In the genomic region with DNA sequence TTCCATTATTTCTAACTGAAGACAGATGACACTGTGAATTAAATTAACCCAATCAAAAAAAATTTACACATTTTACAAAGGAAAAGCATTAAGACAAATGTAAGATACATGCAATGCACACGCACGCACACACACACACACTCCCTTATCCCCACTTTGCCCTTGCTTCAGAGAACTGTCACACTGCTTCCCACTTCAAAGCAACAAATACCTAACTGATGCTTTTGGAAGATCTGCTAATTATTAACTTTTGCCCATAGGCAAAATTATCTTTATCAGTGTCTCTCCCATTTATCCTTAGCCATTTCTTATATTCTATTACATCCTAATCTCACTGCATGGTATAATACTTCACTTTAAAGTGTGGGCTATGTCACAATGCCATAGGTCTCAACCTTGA, we compare ENCODE assay signal across 2 cellular contexts.
TF ChIP-seq lines count a peak whose summit lies in the region.

No MANE protein-coding gene starts in this region.

TF ChIP-seq in IMR-90, 13 proteins besides CTCF, POLR2A, EP300 and RAD21:
- TF ChIP-seq ELK1 (IDR thresholded peaks at IDR 0.05; ENCODE audit: borderline replicate concordance, low read depth, low read length) (no peak), RFX5 (IDR thresholded peaks at IDR 0.05; ENCODE audit: low read depth, low read length) (no peak), CHD1 (IDR thresholded peaks at IDR 0.05; ENCODE audit: low read depth, low read length) (no peak), SMC3 (IDR thresholded peaks at IDR 0.05; ENCODE audit: low read depth, low read length) (no peak), CEBPB (IDR thresholded peaks at IDR 0.05; ENCODE audit: low read depth, low read length) (no peak), MAZ (IDR thresholded peaks at IDR 0.05; ENCODE audit: borderline replicate concordance, low read depth, low read length) (no peak), NFE2L2 (IDR thresholded peaks at IDR 0.05; ENCODE audit: low read depth, low read length) (no peak), MAFK (IDR thresholded peaks at IDR 0.05; ENCODE audit: low read depth, low read length) (no peak), MXI1 (IDR thresholded peaks at IDR 0.05; ENCODE audit: borderline replicate concordance, low read depth, low read length) (no peak), FOS (IDR thresholded peaks at IDR 0.05; ENCODE audit: low read depth, low read length) (no peak), BHLHE40 (IDR thresholded peaks at IDR 0.05; ENCODE audit: low read depth, low read length) (no peak), RCOR1 (IDR thresholded peaks at IDR 0.05; ENCODE audit: insufficient replicate concordance, low read length) (no peak)
- TF ChIP-seq, protein P1, sequence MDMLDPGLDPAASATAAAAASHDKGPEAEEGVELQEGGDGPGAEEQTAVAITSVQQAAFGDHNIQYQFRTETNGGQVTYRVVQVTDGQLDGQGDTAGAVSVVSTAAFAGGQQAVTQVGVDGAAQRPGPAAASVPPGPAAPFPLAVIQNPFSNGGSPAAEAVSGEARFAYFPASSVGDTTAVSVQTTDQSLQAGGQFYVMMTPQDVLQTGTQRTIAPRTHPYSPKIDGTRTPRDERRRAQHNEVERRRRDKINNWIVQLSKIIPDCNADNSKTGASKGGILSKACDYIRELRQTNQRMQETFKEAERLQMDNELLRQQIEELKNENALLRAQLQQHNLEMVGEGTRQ (IDR thresholded peaks at IDR 0.05; ENCODE audit: low read depth, low read length) = no peak

TF ChIP-seq in SK-N-SH, 30 proteins besides CTCF, POLR2A, EP300 and RAD21:
- TF ChIP-seq FOXM1 (IDR thresholded peaks at IDR 0.05; ENCODE audit: low read depth) (no peak), NFIC (IDR thresholded peaks at IDR 0.05; ENCODE audit: borderline replicate concordance) (no peak), USF1 (IDR thresholded peaks at IDR 0.05; ENCODE audit: borderline replicate concordance, low read depth) (no peak), GATA2 (CRISPR knock-in tag; IDR thresholded peaks at IDR 0.05) (no peak)
- TF ChIP-seq, protein P1 (IDR thresholded peaks at IDR 0.05; ENCODE audit: borderline replicate concordance, low read depth, low read length) = no peak
- TF ChIP-seq, protein P2, sequence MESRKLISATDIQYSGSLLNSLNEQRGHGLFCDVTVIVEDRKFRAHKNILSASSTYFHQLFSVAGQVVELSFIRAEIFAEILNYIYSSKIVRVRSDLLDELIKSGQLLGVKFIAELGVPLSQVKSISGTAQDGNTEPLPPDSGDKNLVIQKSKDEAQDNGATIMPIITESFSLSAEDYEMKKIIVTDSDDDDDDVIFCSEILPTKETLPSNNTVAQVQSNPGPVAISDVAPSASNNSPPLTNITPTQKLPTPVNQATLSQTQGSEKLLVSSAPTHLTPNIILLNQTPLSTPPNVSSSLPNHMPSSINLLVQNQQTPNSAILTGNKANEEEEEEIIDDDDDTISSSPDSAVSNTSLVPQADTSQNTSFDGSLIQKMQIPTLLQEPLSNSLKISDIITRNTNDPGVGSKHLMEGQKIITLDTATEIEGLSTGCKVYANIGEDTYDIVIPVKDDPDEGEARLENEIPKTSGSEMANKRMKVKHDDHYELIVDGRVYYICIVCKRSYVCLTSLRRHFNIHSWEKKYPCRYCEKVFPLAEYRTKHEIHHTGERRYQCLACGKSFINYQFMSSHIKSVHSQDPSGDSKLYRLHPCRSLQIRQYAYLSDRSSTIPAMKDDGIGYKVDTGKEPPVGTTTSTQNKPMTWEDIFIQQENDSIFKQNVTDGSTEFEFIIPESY (IDR thresholded peaks at IDR 0.05; ENCODE audit: borderline replicate concordance, low read depth) = no peak
